Comparison of ENCODE assay signal across 1 cellular context in genomic region chr10:80283536-80284199, GRCh38.
TF ChIP-seq lines count a peak whose summit lies in the region.

No MANE protein-coding gene starts in this region.

TF ChIP-seq in HepG2, 621 proteins besides CTCF, POLR2A, EP300 and RAD21:
- TF ChIP-seq ZBTB33 (CRISPR knock-in tag; IDR thresholded peaks at IDR 0.05) (no peak), GATAD2A (CRISPR knock-in tag; IDR thresholded peaks at IDR 0.05) (no peak), PRDM15 (CRISPR knock-in tag; IDR thresholded peaks at IDR 0.05) (no peak), ZNF7 (CRISPR knock-in tag; IDR thresholded peaks at IDR 0.05) (no peak), RBFOX2 (IDR thresholded peaks at IDR 0.05; ENCODE audit: low read depth, low read length) (0 out of 2 replicates have a peak, but pooled peaks have one; percentile 10), ZFP36L2 (CRISPR knock-in tag; IDR thresholded peaks at IDR 0.05) (no peak), SMYD3 (CRISPR knock-in tag; IDR thresholded peaks at IDR 0.05) (no peak), ZNF543 (CRISPR knock-in tag; IDR thresholded peaks at IDR 0.05) (no peak), ZMYM2 (CRISPR knock-in tag; IDR thresholded peaks at IDR 0.05) (no peak), ZNF687 (CRISPR knock-in tag; IDR thresholded peaks at IDR 0.05) (0 out of 2 replicates have a peak, but pooled peaks have one; percentile 4), ATF5 (CRISPR knock-in tag; IDR thresholded peaks at IDR 0.05; ENCODE audit: low read depth) (no peak), ZNF496 (CRISPR knock-in tag; IDR thresholded peaks at IDR 0.05; ENCODE audit: insufficient replicate concordance) (no peak), KDM3A (CRISPR knock-in tag; IDR thresholded peaks at IDR 0.05; ENCODE audit: low read depth) (no peak), NFKBIZ (CRISPR knock-in tag; IDR thresholded peaks at IDR 0.05) (0 out of 2 replicates have a peak, but pooled peaks have one; percentile 8), PAX8 (CRISPR knock-in tag; IDR thresholded peaks at IDR 0.05; ENCODE audit: borderline replicate concordance) (no peak), ZHX2 (IDR thresholded peaks at IDR 0.05; ENCODE audit: low read depth) (no peak), ZHX2 (CRISPR knock-in tag; IDR thresholded peaks at IDR 0.05; ENCODE audit: borderline replicate concordance) (no peak)
